8 cellular contexts compared by ENCODE assay signal in genomic region chr14:70714055-70714550, GRCh38.
DNase-seq lines count a peak whose midpoint lies in the region; ATAC-seq and TF ChIP-seq lines count a peak whose summit lies in the region.

No MANE protein-coding gene starts in this region.

- peaks cover 3% of the 10 kb centered on the region for H3K4me1 Mint-ChIP-seq in activated naive CD4-positive, alpha-beta T cell treated with anti-CD3 and anti-CD28 coated beads, Interleukin-2, amount 10 ng/mL, durations not matched to agents 7 days and 5 days

- no peaks in the 10 kb centered on the region for H3F3A ChIP-seq in smooth muscle cell (ENCODE audit: low read depth)

- H3K9me3 ChIP-seq in Panc1 (ENCODE audit: control insufficient read depth, insufficient read depth, low read depth, low read length) = no peaks in the 10 kb centered on the region
- no peaks in the 10 kb centered on the region for H3K9me3 ChIP-seq in smooth muscle cell (replicated peaks; ENCODE audit: low read depth)

- WGBS in smooth muscle cell (ENCODE audit: low lambda C conversion rate) = 20% methylated on average over 8 of the region's 8 CpGs

- TF ChIP-seq CTCF in Panc1 (IDR thresholded peaks at IDR 0.05) (peak; percentile 69), smooth muscle cell (IDR thresholded peaks at IDR 0.05; ENCODE audit: borderline replicate concordance, insufficient read depth, poor library complexity, severe bottlenecking) (peak; percentile 70)

- H3K27ac ChIP-seq in Panc1 (ENCODE audit: low read length) = no peak overlapping the region
- H3K27ac ChIP-seq in smooth muscle cell (ENCODE audit: low read depth) = no peak overlapping the region

- ATAC-seq in Panc1 (no peak), left cardiac atrium (peak; percentile 24 to 44), GM21381 (IDR thresholded peaks at IDR 0.05; ENCODE audit: unreplicated experiment) (no peak), GM19463 (IDR thresholded peaks at IDR 0.05; ENCODE audit: unreplicated experiment) (no peak)

- no peak overlapping the region for H3K4me2 ChIP-seq in smooth muscle cell

- H3K4me1 ChIP-seq in Panc1 (ENCODE audit: control insufficient read depth, insufficient read depth, low read length) (no peaks in the 10 kb centered on the region), smooth muscle cell (ENCODE audit: low read depth) (no peaks in the 10 kb centered on the region)

- H3K4me3 Mint-ChIP-seq in activated naive CD4-positive, alpha-beta T cell treated with anti-CD3 and anti-CD28 coated beads, Interleukin-2, amount 10 ng/mL, durations not matched to agents 7 days and 5 days = no peak overlapping the region

- H4K20me1 ChIP-seq in smooth muscle cell (ENCODE audit: low read depth) = no peaks in the 10 kb centered on the region

- H3K4me3 ChIP-seq in Panc1 (ENCODE audit: low read depth in 2 of 2, low read length in 2 of 2) (no peak overlapping the region), smooth muscle cell (no peak overlapping the region)

- H3K27me3 Mint-ChIP-seq in activated naive CD4-positive, alpha-beta T cell treated with anti-CD3 and anti-CD28 coated beads, Interleukin-2, amount 10 ng/mL, durations not matched to agents 7 days and 5 days = peaks cover 11% of the 10 kb centered on the region

- H3K9ac ChIP-seq in smooth muscle cell (ENCODE audit: low read depth) = no peak overlapping the region

- no peaks in the 10 kb centered on the region for H3K9me3 Mint-ChIP-seq in activated naive CD4-positive, alpha-beta T cell treated with anti-CD3 and anti-CD28 coated beads, Interleukin-2, amount 10 ng/mL, durations not matched to agents 7 days and 5 days

- in situ Hi-C loops in Panc1 (cut with HindIII; ENCODE audit: low pct_unique_long_range_greater_than_20kb, low sequenced_read_pairs) = no loop called here

- DNase-seq in DMS114 treated with DMSO at 0.1 percent for 48 hours (lab: John Stamatoyannopoulos, UW; ENCODE audit: unreplicated experiment) = peak; percentile 56
- DNase-seq in KG1 (lab: John Stamatoyannopoulos, UW) = peak; percentile 38
- DNase-seq in Panc1 (ENCODE audit: low read depth, low spot score) = peak; percentile 13
- peak; percentile 56 for DNase-seq in activated naive CD4-positive, alpha-beta T cell treated with anti-CD3 and anti-CD28 coated beads, Interleukin-2, amount 10 ng/mL, durations not matched to agents 7 days and 5 days
- DNase-seq in left cardiac atrium = peak; percentile 49
- DNase-seq in smooth muscle cell (lab: John Stamatoyannopoulos, UW; ENCODE audit: unreplicated experiment) = no peak

- H3K27me3 ChIP-seq in Panc1 (ENCODE audit: control insufficient read depth, insufficient read depth, low read length) (no peaks in the 10 kb centered on the region), smooth muscle cell (ENCODE audit: low read depth) (no peaks in the 10 kb centered on the region)

- no peaks in the 10 kb centered on the region for H3K79me2 ChIP-seq in smooth muscle cell (ENCODE audit: low read depth)

- BruUV-seq in Panc1 (replicated peaks; lab: Mats Ljungman, UMichigan) = no TSS peak

- no peaks in the 10 kb centered on the region for H3K36me3 Mint-ChIP-seq in activated naive CD4-positive, alpha-beta T cell treated with anti-CD3 and anti-CD28 coated beads, Interleukin-2, amount 10 ng/mL, durations not matched to agents 7 days and 5 days

- POLR2A ChIA-PET in Panc1 (lab: Charles Lee) = no interaction called here

- no peak overlapping the region for H3K27ac Mint-ChIP-seq in activated naive CD4-positive, alpha-beta T cell treated with anti-CD3 and anti-CD28 coated beads, Interleukin-2, amount 10 ng/mL, durations not matched to agents 7 days and 5 days

- H3K36me3 ChIP-seq in Panc1 (ENCODE audit: control insufficient read depth, insufficient read depth, low read length) = no peaks in the 10 kb centered on the region
- H3K36me3 ChIP-seq in smooth muscle cell (ENCODE audit: low read depth) = no peaks in the 10 kb centered on the region

- CTCF ChIA-PET in Panc1 (lab: Charles Lee) = interaction anchor here (0.6 to 0.7 kb wide), 2 partner anchors 67 to 454 kb away, joined by 3 to 4 read pairs; no protein-coding TSS in a partner anchor
- CTCF ChIA-PET in activated naive CD4-positive, alpha-beta T cell treated with anti-CD3 and anti-CD28 coated beads, Interleukin-2, amount 10 ng/mL, durations not matched to agents 7 days and 5 days (lab: Charles Lee) = interaction anchor here (0.8 to 8.0 kb wide), 16 partner anchors 9 to 121 kb away, joined by 3 to 87 read pairs (median 4); partner anchors contain the start of gene TTC9

- H2AFZ ChIP-seq in smooth muscle cell (ENCODE audit: low read depth) = no peak overlapping the region

- intact Hi-C loops in Panc1 (cut with micrococcal nuclease; ENCODE audit: unreplicated experiment) (loop anchor here (5.0 kb wide), 1 partner anchor 97 kb away; no protein-coding TSS in a partner anchor), left cardiac atrium (cut with DNase I) (no loop called here)

Comparison
In these comparisons a context has a peak if more than half of its experiments do, and no peak if none do; other contexts are left out.
1. ATAC-seq: peak in left cardiac atrium (2 of 2); none in Panc1 (single experiment), GM21381 (single experiment) and GM19463 (single experiment).